8 cellular contexts compared by ENCODE assay signal in the genomic region with DNA sequence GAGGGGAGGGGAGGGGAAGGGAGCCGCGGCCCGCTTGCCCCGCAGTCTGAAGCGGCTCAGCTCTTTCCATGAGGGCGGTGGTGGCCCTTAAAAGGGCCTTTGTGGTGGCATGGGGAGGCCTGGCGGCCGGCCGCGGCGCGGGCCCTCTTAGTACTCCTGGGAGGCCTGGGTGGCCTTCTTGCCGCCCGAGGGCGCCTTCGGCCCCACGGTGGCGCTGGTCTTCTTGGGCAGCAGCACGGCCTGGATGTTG. TPM values are rescaled to one million over a fixed set of nuclear protein-coding genes. Genes with fewer than 3 reads are reported as not detected.
DNase-seq lines count a peak whose midpoint lies in the region; ATAC-seq and TF ChIP-seq lines count a peak whose summit lies in the region.

No MANE protein-coding gene starts in this region.

- peaks cover 34% of the 10 kb centered on the region for H3K36me3 ChIP-seq in ectodermal cell (ENCODE audit: control insufficient read depth, insufficient read depth, low read length)
- peaks cover 5 to 17% of the 10 kb centered on the region in 2 donors for H3K36me3 ChIP-seq in lung (ENCODE audit: control insufficient read depth in 2 of 2, insufficient read depth in 2 of 2, low read length in 2 of 2)
- peaks cover 17 to 38% (median 24%) of the 10 kb centered on the region in 4 donors for H3K36me3 ChIP-seq in stomach

- 0 to 1% methylated on average over 19 of the region's 19 CpGs for WGBS in ectodermal cell, 2 experiments
- 1% methylated on average over 18 to 19 of the region's 19 CpGs for WGBS in lung, 2 donors
- WGBS in stomach, 5 donors = 0 to 1% (median 0%) methylated on average over 8 to 19 of the region's 19 CpGs

- intact Hi-C loops in stomach (cut with DNase I; ENCODE audit: low total_unique reads) = no loop called here

- H3K4me1 ChIP-seq in ectodermal cell (ENCODE audit: control insufficient read depth, insufficient read depth, low read length) (peaks cover 20% of the 10 kb centered on the region), lung (ENCODE audit: control insufficient read depth in 2 of 2, insufficient read depth in 2 of 2, low read length in 2 of 2) (peaks cover 8% of the 10 kb centered on the region in 2 donors), stomach (peaks cover 18 to 43% (median 28%) of the 10 kb centered on the region in 4 donors)

- H3K27ac ChIP-seq in ectodermal cell (ENCODE audit: insufficient read depth, low read depth, low read length, poor library complexity, severe bottlenecking) (peak overlapping the region; percentile 90), lung (ENCODE audit: low read depth in 1 of 2, low read length in 1 of 2) (peak overlapping the region; percentile 92 to 94), stomach (peak overlapping the region; percentile 91 to 97 (median 94))

- no peak for TF ChIP-seq EP300 in stomach (IDR thresholded peaks at IDR 0.05)

- H3K4me3 ChIP-seq in ectodermal cell (ENCODE audit: insufficient read depth, low read depth, low read length) (peak overlapping the region; percentile 99), lung (peak overlapping the region; percentile 73), stomach (peak overlapping the region; percentile 84 to 90 (median 87))

- peak; percentile 48 for TF ChIP-seq CTCF in lung (IDR thresholded peaks at IDR 0.05; ENCODE audit: control extremely low read depth, extremely low read depth)
- peak in 5 of 7 experiments; percentile 51 to 75 (median 62) for TF ChIP-seq CTCF in stomach (IDR thresholded peaks at IDR 0.05)

- DNase-seq in D341Med (ENCODE audit: low spot score) = peak; percentile 74
- DNase-seq in SW480 (ENCODE audit: low spot score) = peak; percentile 77
- DNase-seq in lung (ENCODE audit: low spot score) = no peak
- peak; percentile 88 for DNase-seq in stomach
- no peak for DNase-seq in germinal center (ENCODE audit: low spot score)

- H3K27me3 ChIP-seq in ectodermal cell (ENCODE audit: control insufficient read depth, insufficient read depth, low read length, poor library complexity, severe bottlenecking) (no peaks in the 10 kb centered on the region), lung (ENCODE audit: control insufficient read depth, insufficient read depth) (no peaks in the 10 kb centered on the region), stomach (no peaks in the 10 kb centered on the region)

- ATAC-seq in GM19025 (IDR thresholded peaks at IDR 0.05; ENCODE audit: low read depth, unreplicated experiment) (peak; percentile 38), HG03139 (IDR thresholded peaks at IDR 0.05; ENCODE audit: unreplicated experiment) (peak; percentile 26), lung (ENCODE audit: insufficient read depth, low FRiP score) (peak; percentile 81)

- TF ChIP-seq POLR2A in stomach (IDR thresholded peaks at IDR 0.05) = no peak

- H3K9me3 ChIP-seq in ectodermal cell (ENCODE audit: control insufficient read depth, low read length) (no peaks in the 10 kb centered on the region), lung (ENCODE audit: control insufficient read depth in 2 of 2, insufficient read depth in 1 of 2, low read length in 1 of 2) (no peaks in the 10 kb centered on the region), stomach (no peaks in the 10 kb centered on the region)

RNA-seq across cellular contexts. Expression of gene DPAGT1, which starts 6.9 kb away (rescaled TPM):
- 51.5 TPM for polyA plus RNA-seq in ectodermal cell (2013, experiment 1 of 4)
- 46.4 TPM for polyA plus RNA-seq in ectodermal cell (2013, experiment 2 of 4)
- polyA plus RNA-seq in ectodermal cell (2013, experiment 3 of 4) = 47.5 TPM
- polyA plus RNA-seq in ectodermal cell (2013, experiment 4 of 4) = 51.6 TPM
- 10 to 100 TPM; 29.4 to 50.9 TPM for total RNA-seq in lung
- polyA plus RNA-seq in lung = 10 to 100 TPM; 19.0 to 36.7 TPM
- 10 to 100 TPM in 3 of 5 donors, 1 to 10 TPM in 2; 2.3 to 27.7 (median 13.2) TPM for total RNA-seq in stomach
- polyA plus RNA-seq in stomach = 10 to 100 TPM; 14.4 to 28.5 (median 14.5) TPM

RNA-seq across cellular contexts. Expression of gene HMBS, which starts 10.1 kb away (rescaled TPM):
- 62.1 TPM for polyA plus RNA-seq in ectodermal cell (2013, experiment 1 of 4)
- polyA plus RNA-seq in ectodermal cell (2013, experiment 2 of 4) = 62.7 TPM
- 43.9 TPM for polyA plus RNA-seq in ectodermal cell (2013, experiment 3 of 4)
- 56.8 TPM for polyA plus RNA-seq in ectodermal cell (2013, experiment 4 of 4)
- total RNA-seq in lung = 10 to 100 TPM; 11.7 to 31.5 TPM
- 10 to 100 TPM; 31.5 to 33.3 TPM for polyA plus RNA-seq in lung
- total RNA-seq in stomach = 10 to 100 TPM in 1 of 5 donors, 1 to 10 TPM in 3, not detected in 1; 3.8 to 15.9 (median 8.1) TPM
- 10 to 100 TPM; 23.0 to 25.0 (median 23.5) TPM for polyA plus RNA-seq in stomach

RNA-seq across cellular contexts. Expression of gene C2CD2L, which starts 12.4 kb away (rescaled TPM):
- 9.2 TPM for polyA plus RNA-seq in ectodermal cell (2013, experiment 1 of 4)
- polyA plus RNA-seq in ectodermal cell (2013, experiment 2 of 4) = 6.7 TPM
- 4.4 TPM for polyA plus RNA-seq in ectodermal cell (2013, experiment 3 of 4)
- 7.2 TPM for polyA plus RNA-seq in ectodermal cell (2013, experiment 4 of 4)
- total RNA-seq in lung = 10 to 100 TPM in 1 of 2 donors, 1 to 10 TPM in 1; 6.5 to 20.7 TPM
- 10 to 100 TPM; 11.6 to 13.7 TPM for polyA plus RNA-seq in lung
- 10 to 100 TPM in 3 of 5 donors, 1 to 10 TPM in 2; 2.6 to 19.9 (median 13.4) TPM for total RNA-seq in stomach
- polyA plus RNA-seq in stomach = 1 to 10 TPM; 1.7 to 6.1 (median 2.4) TPM

RNA-seq across cellular contexts. Expression of gene HINFP, which starts 26.6 kb away (rescaled TPM):
- polyA plus RNA-seq in ectodermal cell (2013, experiment 1 of 4) = 43.1 TPM
- 40.3 TPM for polyA plus RNA-seq in ectodermal cell (2013, experiment 2 of 4)
- 39.3 TPM for polyA plus RNA-seq in ectodermal cell (2013, experiment 3 of 4)
- polyA plus RNA-seq in ectodermal cell (2013, experiment 4 of 4) = 39.0 TPM
- total RNA-seq in lung (10 to 100 TPM; 21.2 to 24.5 TPM), stomach (10 to 100 TPM; 17.1 to 80.8 (median 43.6) TPM)
- polyA plus RNA-seq in lung (10 to 100 TPM; 10.4 to 14.3 TPM), stomach (10 to 100 TPM in 2 of 3 donors, 1 to 10 TPM in 1; 9.2 to 11.9 (median 10.1) TPM)

RNA-seq across cellular contexts. Expression of gene VPS11, which starts 27.1 kb away (rescaled TPM):
- 22.5 TPM for polyA plus RNA-seq in ectodermal cell (2013, experiment 1 of 4)
- 26.8 TPM for polyA plus RNA-seq in ectodermal cell (2013, experiment 2 of 4)
- polyA plus RNA-seq in ectodermal cell (2013, experiment 3 of 4) = 25.9 TPM
- polyA plus RNA-seq in ectodermal cell (2013, experiment 4 of 4) = 32.3 TPM
- total RNA-seq in lung (10 to 100 TPM; 34.6 to 36.0 TPM), stomach (100 to 1,000 TPM in 1 of 5 donors, 10 to 100 TPM in 3, 1 to 10 TPM in 1; 8.2 to 190 (median 21.1) TPM)
- polyA plus RNA-seq in lung (10 to 100 TPM; 33.8 to 56.1 TPM), stomach (10 to 100 TPM; 25.5 to 43.1 (median 40.9) TPM)

Comparison
In these comparisons a context has a peak if more than half of its experiments do, and no peak if none do; other contexts are left out.
1. DNase-seq: peak in D341Med (single experiment), SW480 (single experiment) and stomach (single experiment); none in lung (single experiment) and germinal center (single experiment).
2. ATAC-seq: peak in every context shown above with its lines; median percentile 81 in lung; 38 in GM19025; 26 in HG03139.
3. Peak in every context shown above with its lines, with median percentiles within 50 percentile points of each other: H3K27ac ChIP-seq and H3K4me3 ChIP-seq.